ENCODE assay signal across 8 cellular contexts in the genomic region with DNA sequence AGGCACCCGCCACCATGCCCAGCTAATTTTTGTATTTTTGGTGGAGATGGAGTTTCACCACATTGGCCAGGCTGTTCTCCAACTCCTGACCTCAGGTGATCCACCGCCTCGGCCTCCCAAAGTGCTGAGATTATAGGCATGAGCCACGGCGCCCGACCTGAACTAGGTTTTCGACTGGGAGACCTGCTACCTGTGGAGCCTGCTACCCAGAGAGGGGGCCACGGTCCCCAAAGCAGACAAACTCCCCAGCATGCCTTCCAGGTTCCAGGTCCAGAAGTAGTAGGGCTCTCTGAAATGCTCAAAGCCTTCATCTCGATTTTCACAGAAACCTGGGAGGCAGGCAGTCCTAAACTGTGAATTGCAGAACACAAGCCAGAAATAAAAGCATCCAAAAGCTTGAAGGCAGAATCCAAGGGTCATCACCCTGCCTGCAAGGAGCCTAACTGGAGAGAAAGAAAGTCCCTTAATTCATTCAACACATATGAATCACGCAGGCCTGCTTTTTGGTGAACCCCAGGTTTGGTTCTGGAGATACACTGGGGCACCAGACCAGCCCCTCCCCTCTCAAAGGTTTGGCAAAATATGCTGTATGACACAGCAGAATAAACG. TPM values are rescaled to one million over a fixed set of nuclear protein-coding genes. Genes with fewer than 3 reads are reported as not detected.
A peak's percentile ranks its signal among the peaks of the same experiment; 100 is the strongest.
DNase-seq lines count a peak whose midpoint lies in the region; ATAC-seq lines count a peak whose summit lies in the region.

No MANE protein-coding gene starts in this region.

- H3K36me3 Mint-ChIP-seq in activated T-helper 2 cell treated with anti-CD3 and anti-CD28 coated beads, Interferon-gamma antibody, Interleukin-2, Interleukin-4, amounts not matched to agents 10 μg/mL and 5 μg/mL and 100 μg/mL, durations not matched to agents 14 hours and 24 hours and 36 hours (ENCODE audit: low read depth), result no peaks in the 10 kb centered on the region
- no peaks in the 10 kb centered on the region for H3K36me3 Mint-ChIP-seq in stimulated activated naive B cell treated with anti-CD40 and anti-IgM and Interleukin-4, amounts not matched to agents 10 μg/mL and 1 μg/mL and 100 μg/mL, for 72 hours

- H3K9me3 Mint-ChIP-seq in activated T-helper 2 cell treated with anti-CD3 and anti-CD28 coated beads, Interferon-gamma antibody, Interleukin-2, Interleukin-4, amounts not matched to agents 10 μg/mL and 5 μg/mL and 100 μg/mL, durations not matched to agents 14 hours and 24 hours and 36 hours, result no peaks in the 10 kb centered on the region
- no peaks in the 10 kb centered on the region for H3K9me3 Mint-ChIP-seq in stimulated activated naive B cell treated with anti-CD40 and anti-IgM and Interleukin-4, amounts not matched to agents 10 μg/mL and 1 μg/mL and 100 μg/mL, for 72 hours

- H3K4me1 ChIP-seq in HUES6 (ENCODE audit: control insufficient read depth, insufficient read depth, low read length), result peaks cover 31% of the 10 kb centered on the region
- H3K4me1 ChIP-seq in iPS-20b (ENCODE audit: insufficient read depth, low read length), result peaks cover 18% of the 10 kb centered on the region; the same call in 1 of the 2 replicates

- intact Hi-C loops in activated T-helper 2 cell treated with anti-CD3 and anti-CD28 coated beads, Interferon-gamma antibody, Interleukin-2, Interleukin-4, amounts not matched to agents 10 μg/mL and 5 μg/mL and 100 μg/mL, durations not matched to agents 14 hours and 24 hours and 36 hours (cut with micrococcal nuclease), result loop anchor here (5.0 to 10.0 kb wide), 4 partner anchors 318 to 560 kb away; a partner anchor contains a TSS

- H3K9me3 ChIP-seq in HUES6 (ENCODE audit: control insufficient read depth, insufficient read depth, low read depth, low read length), result no peaks in the 10 kb centered on the region
- no peaks in the 10 kb centered on the region for H3K9me3 ChIP-seq in iPS-20b (ENCODE audit: insufficient read depth, low read depth, low read length)

- peak overlapping the region; percentile 53; the same call in 1 of the 2 replicates for H3K27ac ChIP-seq in HUES6 (ENCODE audit: low read depth, low read length)
- H3K27ac ChIP-seq in iPS-20b (ENCODE audit: low read length), result no peak overlapping the region

- H3K27me3 ChIP-seq in HUES6 (ENCODE audit: control insufficient read depth, insufficient read depth, low read length), result peaks cover 16% of the 10 kb centered on the region
- H3K27me3 ChIP-seq in iPS-20b (ENCODE audit: insufficient read depth, low read length), result peaks cover 38% of the 10 kb centered on the region

- H3K4me1 Mint-ChIP-seq in activated T-helper 2 cell treated with anti-CD3 and anti-CD28 coated beads, Interferon-gamma antibody, Interleukin-2, Interleukin-4, amounts not matched to agents 10 μg/mL and 5 μg/mL and 100 μg/mL, durations not matched to agents 14 hours and 24 hours and 36 hours (ENCODE audit: low read depth), result peaks cover 55% of the 10 kb centered on the region
- peaks cover 44 to 53% of the 10 kb centered on the region in 2 donors for H3K4me1 Mint-ChIP-seq in stimulated activated naive B cell treated with anti-CD40 and anti-IgM and Interleukin-4, amounts not matched to agents 10 μg/mL and 1 μg/mL and 100 μg/mL, for 72 hours

- H3K4me3 Mint-ChIP-seq in activated T-helper 2 cell treated with anti-CD3 and anti-CD28 coated beads, Interferon-gamma antibody, Interleukin-2, Interleukin-4, amounts not matched to agents 10 μg/mL and 5 μg/mL and 100 μg/mL, durations not matched to agents 14 hours and 24 hours and 36 hours (ENCODE audit: low read depth), result peak overlapping the region; percentile 88
- peak overlapping the region; percentile 90 to 92 for H3K4me3 Mint-ChIP-seq in stimulated activated naive B cell treated with anti-CD40 and anti-IgM and Interleukin-4, amounts not matched to agents 10 μg/mL and 1 μg/mL and 100 μg/mL, for 72 hours

- H3K36me3 ChIP-seq in HUES6 (ENCODE audit: control insufficient read depth, insufficient read depth, low read length) (no peaks in the 10 kb centered on the region), iPS-20b (ENCODE audit: insufficient read depth, low read depth, low read length) (no peaks in the 10 kb centered on the region)

- H3K27me3 Mint-ChIP-seq in activated T-helper 2 cell treated with anti-CD3 and anti-CD28 coated beads, Interferon-gamma antibody, Interleukin-2, Interleukin-4, amounts not matched to agents 10 μg/mL and 5 μg/mL and 100 μg/mL, durations not matched to agents 14 hours and 24 hours and 36 hours (ENCODE audit: low read depth), result no peaks in the 10 kb centered on the region
- no peaks in the 10 kb centered on the region for H3K27me3 Mint-ChIP-seq in stimulated activated naive B cell treated with anti-CD40 and anti-IgM and Interleukin-4, amounts not matched to agents 10 μg/mL and 1 μg/mL and 100 μg/mL, for 72 hours

- peak overlapping the region; percentile 42 for H3K9ac ChIP-seq in HUES6 (ENCODE audit: low read length)
- H3K9ac ChIP-seq in iPS-20b (ENCODE audit: low read depth, low read length), result peak overlapping the region; percentile 85; the same call in 1 of the 2 replicates

- ATAC-seq in stimulated activated naive B cell treated with anti-CD40 and anti-IgM and Interleukin-4, amounts not matched to agents 10 μg/mL and 1 μg/mL and 100 μg/mL, for 72 hours (replicated peaks), result no peak
- no peak for ATAC-seq in HG03378 (IDR thresholded peaks at IDR 0.05; ENCODE audit: unreplicated experiment)
- no peak for ATAC-seq in HG02885 (IDR thresholded peaks at IDR 0.05; ENCODE audit: poor library complexity, unreplicated experiment)

- DNase-seq in activated T-helper 2 cell treated with anti-CD3 and anti-CD28 coated beads, Interferon-gamma antibody, Interleukin-2, Interleukin-4, amounts not matched to agents 10 μg/mL and 5 μg/mL and 100 μg/mL, durations not matched to agents 14 hours and 24 hours and 36 hours (ENCODE audit: low spot score), result no peak
- DNase-seq in stimulated activated naive B cell treated with anti-CD40 and anti-IgM and Interleukin-4, amounts not matched to agents 10 μg/mL and 1 μg/mL and 100 μg/mL, for 72 hours, result no peak
- DNase-seq in DMS79 treated with DMSO at 0.1 percent for 48 hours (lab: John Stamatoyannopoulos, UW), result no peak
- DNase-seq in NCI-H345 treated with DMSO at 0.1 percent for 48 hours (lab: John Stamatoyannopoulos, UW; ENCODE audit: unreplicated experiment), result no peak

- H3K4me3 ChIP-seq in HUES6 (ENCODE audit: low read depth, low read length) (peak overlapping the region; percentile 73), iPS-20b (ENCODE audit: low read length) (peak overlapping the region; percentile 97)

- H3K27ac Mint-ChIP-seq in activated T-helper 2 cell treated with anti-CD3 and anti-CD28 coated beads, Interferon-gamma antibody, Interleukin-2, Interleukin-4, amounts not matched to agents 10 μg/mL and 5 μg/mL and 100 μg/mL, durations not matched to agents 14 hours and 24 hours and 36 hours, result peak overlapping the region; percentile 91
- H3K27ac Mint-ChIP-seq in stimulated activated naive B cell treated with anti-CD40 and anti-IgM and Interleukin-4, amounts not matched to agents 10 μg/mL and 1 μg/mL and 100 μg/mL, for 72 hours, result peak overlapping the region; percentile 90

RNA-seq across cellular contexts. Expression of a gene that starts 4.6 kb away (rescaled TPM):
- 155 TPM in 2 replicates for total RNA-seq in activated T-helper 2 cell treated with anti-CD3 and anti-CD28 coated beads, Interferon-gamma antibody, Interleukin-2, Interleukin-4, amounts not matched to agents 10 μg/mL and 5 μg/mL and 100 μg/mL, durations not matched to agents 14 hours and 24 hours and 36 hours

RNA-seq across cellular contexts. Expression of a gene that starts 48.2 kb away (rescaled TPM):
- total RNA-seq in activated T-helper 2 cell treated with anti-CD3 and anti-CD28 coated beads, Interferon-gamma antibody, Interleukin-2, Interleukin-4, amounts not matched to agents 10 μg/mL and 5 μg/mL and 100 μg/mL, durations not matched to agents 14 hours and 24 hours and 36 hours, result 100.0 and 113 TPM in 2 replicates
